1 cellular context compared by ENCODE assay signal in the genomic region with DNA sequence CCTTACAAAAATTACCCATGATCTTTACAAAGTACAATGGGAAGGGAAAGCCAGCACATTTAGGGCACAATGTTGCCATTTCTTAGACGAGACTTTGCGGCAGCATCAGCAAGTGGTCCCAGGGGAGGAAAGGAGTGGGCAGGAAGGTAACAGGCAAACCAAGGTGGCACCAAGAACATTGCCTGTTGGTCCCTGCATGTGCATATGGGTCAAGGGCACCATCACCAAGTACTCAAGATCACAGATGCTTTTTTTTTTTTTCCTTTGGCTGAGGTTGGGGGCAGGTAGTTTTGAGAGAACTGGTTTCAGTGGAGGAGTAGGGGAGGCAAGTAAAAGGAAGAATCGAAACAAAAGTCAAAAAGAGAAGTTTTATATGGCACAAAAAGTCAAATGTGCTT.
TF ChIP-seq lines count a peak whose summit lies in the region.

No MANE protein-coding gene starts in this region.

TF ChIP-seq in GM12878, 131 proteins besides CTCF, POLR2A, EP300 and RAD21 (continued from another document and continues in another):
- TF ChIP-seq SUPT20H (IDR thresholded peaks at IDR 0.05; ENCODE audit: borderline replicate concordance, control insufficient read depth, low read depth, low read length) = no peak
- peak; percentile 60 to 70 for TF ChIP-seq IKZF2 (IDR thresholded peaks at IDR 0.05)
- TF ChIP-seq, protein P1, sequence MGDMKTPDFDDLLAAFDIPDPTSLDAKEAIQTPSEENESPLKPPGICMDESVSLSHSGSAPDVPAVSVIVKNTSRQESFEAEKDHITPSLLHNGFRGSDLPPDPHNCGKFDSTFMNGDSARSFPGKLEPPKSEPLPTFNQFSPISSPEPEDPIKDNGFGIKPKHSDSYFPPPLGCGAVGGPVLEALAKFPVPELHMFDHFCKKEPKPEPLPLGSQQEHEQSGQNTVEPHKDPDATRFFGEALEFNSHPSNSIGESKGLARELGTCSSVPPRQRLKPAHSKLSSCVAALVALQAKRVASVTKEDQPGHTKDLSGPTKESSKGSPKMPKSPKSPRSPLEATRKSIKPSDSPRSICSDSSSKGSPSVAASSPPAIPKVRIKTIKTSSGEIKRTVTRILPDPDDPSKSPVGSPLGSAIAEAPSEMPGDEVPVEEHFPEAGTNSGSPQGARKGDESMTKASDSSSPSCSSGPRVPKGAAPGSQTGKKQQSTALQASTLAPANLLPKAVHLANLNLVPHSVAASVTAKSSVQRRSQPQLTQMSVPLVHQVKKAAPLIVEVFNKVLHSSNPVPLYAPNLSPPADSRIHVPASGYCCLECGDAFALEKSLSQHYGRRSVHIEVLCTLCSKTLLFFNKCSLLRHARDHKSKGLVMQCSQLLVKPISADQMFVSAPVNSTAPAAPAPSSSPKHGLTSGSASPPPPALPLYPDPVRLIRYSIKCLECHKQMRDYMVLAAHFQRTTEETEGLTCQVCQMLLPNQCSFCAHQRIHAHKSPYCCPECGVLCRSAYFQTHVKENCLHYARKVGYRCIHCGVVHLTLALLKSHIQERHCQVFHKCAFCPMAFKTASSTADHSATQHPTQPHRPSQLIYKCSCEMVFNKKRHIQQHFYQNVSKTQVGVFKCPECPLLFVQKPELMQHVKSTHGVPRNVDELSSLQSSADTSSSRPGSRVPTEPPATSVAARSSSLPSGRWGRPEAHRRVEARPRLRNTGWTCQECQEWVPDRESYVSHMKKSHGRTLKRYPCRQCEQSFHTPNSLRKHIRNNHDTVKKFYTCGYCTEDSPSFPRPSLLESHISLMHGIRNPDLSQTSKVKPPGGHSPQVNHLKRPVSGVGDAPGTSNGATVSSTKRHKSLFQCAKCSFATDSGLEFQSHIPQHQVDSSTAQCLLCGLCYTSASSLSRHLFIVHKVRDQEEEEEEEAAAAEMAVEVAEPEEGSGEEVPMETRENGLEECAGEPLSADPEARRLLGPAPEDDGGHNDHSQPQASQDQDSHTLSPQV (IDR thresholded peaks at IDR 0.05) = no peak
- no peak for TF ChIP-seq SP1 (IDR thresholded peaks at IDR 0.05; ENCODE audit: low read depth, low read length)
- peak; percentile 29; the same call in 1 of the 2 replicates for TF ChIP-seq MTA3 (IDR thresholded peaks at IDR 0.05; ENCODE audit: borderline replicate concordance, low read length)
- TF ChIP-seq ATF7 (IDR thresholded peaks at IDR 0.05; ENCODE audit: low read depth) = no peak; the same call in 1 of the 2 replicates
- no peak for TF ChIP-seq EZH2 (IDR thresholded peaks at IDR 0.05; ENCODE audit: borderline replicate concordance, control insufficient read depth, low read depth, low read length)
- no peak for TF ChIP-seq NFXL1 (IDR thresholded peaks at IDR 0.05; ENCODE audit: borderline replicate concordance)
- no peak for TF ChIP-seq TCF3 (IDR thresholded peaks at IDR 0.05; ENCODE audit: borderline replicate concordance, insufficient read depth, low read depth, low read length)
- 0 out of 2 replicates have a peak, but pooled peaks have one; percentile 23 for TF ChIP-seq RCOR1 (conservative IDR thresholded peaks at IDR 0.05; ENCODE audit: low read depth, low read length)
- TF ChIP-seq RFX5 (IDR thresholded peaks at IDR 0.05; ENCODE audit: low read depth, low read length) = no peak
- TF ChIP-seq, protein P2, sequence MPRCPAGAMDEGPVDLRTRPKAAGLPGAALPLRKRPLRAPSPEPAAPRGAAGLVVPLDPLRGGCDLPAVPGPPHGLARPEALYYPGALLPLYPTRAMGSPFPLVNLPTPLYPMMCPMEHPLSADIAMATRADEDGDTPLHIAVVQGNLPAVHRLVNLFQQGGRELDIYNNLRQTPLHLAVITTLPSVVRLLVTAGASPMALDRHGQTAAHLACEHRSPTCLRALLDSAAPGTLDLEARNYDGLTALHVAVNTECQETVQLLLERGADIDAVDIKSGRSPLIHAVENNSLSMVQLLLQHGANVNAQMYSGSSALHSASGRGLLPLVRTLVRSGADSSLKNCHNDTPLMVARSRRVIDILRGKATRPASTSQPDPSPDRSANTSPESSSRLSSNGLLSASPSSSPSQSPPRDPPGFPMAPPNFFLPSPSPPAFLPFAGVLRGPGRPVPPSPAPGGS (IDR thresholded peaks at IDR 0.05; ENCODE audit: borderline replicate concordance, insufficient read depth, low read depth, low read length, poor library complexity, severe bottlenecking) = peak; percentile 20
- no peak for TF ChIP-seq MYB (IDR thresholded peaks at IDR 0.05; ENCODE audit: borderline replicate concordance, low read depth, low read length)
- TF ChIP-seq, protein P3, sequence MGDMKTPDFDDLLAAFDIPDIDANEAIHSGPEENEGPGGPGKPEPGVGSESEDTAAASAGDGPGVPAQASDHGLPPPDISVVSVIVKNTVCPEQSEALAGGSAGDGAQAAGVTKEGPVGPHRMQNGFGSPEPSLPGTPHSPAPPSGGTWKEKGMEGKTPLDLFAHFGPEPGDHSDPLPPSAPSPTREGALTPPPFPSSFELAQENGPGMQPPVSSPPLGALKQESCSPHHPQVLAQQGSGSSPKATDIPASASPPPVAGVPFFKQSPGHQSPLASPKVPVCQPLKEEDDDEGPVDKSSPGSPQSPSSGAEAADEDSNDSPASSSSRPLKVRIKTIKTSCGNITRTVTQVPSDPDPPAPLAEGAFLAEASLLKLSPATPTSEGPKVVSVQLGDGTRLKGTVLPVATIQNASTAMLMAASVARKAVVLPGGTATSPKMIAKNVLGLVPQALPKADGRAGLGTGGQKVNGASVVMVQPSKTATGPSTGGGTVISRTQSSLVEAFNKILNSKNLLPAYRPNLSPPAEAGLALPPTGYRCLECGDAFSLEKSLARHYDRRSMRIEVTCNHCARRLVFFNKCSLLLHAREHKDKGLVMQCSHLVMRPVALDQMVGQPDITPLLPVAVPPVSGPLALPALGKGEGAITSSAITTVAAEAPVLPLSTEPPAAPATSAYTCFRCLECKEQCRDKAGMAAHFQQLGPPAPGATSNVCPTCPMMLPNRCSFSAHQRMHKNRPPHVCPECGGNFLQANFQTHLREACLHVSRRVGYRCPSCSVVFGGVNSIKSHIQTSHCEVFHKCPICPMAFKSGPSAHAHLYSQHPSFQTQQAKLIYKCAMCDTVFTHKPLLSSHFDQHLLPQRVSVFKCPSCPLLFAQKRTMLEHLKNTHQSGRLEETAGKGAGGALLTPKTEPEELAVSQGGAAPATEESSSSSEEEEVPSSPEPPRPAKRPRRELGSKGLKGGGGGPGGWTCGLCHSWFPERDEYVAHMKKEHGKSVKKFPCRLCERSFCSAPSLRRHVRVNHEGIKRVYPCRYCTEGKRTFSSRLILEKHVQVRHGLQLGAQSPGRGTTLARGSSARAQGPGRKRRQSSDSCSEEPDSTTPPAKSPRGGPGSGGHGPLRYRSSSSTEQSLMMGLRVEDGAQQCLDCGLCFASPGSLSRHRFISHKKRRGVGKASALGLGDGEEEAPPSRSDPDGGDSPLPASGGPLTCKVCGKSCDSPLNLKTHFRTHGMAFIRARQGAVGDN (IDR thresholded peaks at IDR 0.05) = peak; percentile 61; the same call in 1 of the 2 replicates
- TF ChIP-seq SREBF2 (IDR thresholded peaks at IDR 0.05; ENCODE audit: low read length) = no peak
- TF ChIP-seq, protein P4, sequence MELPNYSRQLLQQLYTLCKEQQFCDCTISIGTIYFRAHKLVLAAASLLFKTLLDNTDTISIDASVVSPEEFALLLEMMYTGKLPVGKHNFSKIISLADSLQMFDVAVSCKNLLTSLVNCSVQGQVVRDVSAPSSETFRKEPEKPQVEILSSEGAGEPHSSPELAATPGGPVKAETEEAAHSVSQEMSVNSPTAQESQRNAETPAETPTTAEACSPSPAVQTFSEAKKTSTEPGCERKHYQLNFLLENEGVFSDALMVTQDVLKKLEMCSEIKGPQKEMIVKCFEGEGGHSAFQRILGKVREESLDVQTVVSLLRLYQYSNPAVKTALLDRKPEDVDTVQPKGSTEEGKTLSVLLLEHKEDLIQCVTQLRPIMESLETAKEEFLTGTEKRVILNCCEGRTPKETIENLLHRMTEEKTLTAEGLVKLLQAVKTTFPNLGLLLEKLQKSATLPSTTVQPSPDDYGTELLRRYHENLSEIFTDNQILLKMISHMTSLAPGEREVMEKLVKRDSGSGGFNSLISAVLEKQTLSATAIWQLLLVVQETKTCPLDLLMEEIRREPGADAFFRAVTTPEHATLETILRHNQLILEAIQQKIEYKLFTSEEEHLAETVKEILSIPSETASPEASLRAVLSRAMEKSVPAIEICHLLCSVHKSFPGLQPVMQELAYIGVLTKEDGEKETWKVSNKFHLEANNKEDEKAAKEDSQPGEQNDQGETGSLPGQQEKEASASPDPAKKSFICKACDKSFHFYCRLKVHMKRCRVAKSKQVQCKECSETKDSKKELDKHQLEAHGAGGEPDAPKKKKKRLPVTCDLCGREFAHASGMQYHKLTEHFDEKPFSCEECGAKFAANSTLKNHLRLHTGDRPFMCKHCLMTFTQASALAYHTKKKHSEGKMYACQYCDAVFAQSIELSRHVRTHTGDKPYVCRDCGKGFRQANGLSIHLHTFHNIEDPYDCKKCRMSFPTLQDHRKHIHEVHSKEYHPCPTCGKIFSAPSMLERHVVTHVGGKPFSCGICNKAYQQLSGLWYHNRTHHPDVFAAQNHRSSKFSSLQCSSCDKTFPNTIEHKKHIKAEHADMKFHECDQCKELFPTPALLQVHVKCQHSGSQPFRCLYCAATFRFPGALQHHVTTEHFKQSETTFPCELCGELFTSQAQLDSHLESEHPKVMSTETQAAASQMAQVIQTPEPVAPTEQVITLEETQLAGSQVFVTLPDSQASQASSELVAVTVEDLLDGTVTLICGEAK (IDR thresholded peaks at IDR 0.05; ENCODE audit: borderline replicate concordance) = no peak
- TF ChIP-seq ZNF622 (IDR thresholded peaks at IDR 0.05) = no peak
- TF ChIP-seq, protein P5, sequence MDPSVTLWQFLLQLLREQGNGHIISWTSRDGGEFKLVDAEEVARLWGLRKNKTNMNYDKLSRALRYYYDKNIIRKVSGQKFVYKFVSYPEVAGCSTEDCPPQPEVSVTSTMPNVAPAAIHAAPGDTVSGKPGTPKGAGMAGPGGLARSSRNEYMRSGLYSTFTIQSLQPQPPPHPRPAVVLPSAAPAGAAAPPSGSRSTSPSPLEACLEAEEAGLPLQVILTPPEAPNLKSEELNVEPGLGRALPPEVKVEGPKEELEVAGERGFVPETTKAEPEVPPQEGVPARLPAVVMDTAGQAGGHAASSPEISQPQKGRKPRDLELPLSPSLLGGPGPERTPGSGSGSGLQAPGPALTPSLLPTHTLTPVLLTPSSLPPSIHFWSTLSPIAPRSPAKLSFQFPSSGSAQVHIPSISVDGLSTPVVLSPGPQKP (IDR thresholded peaks at IDR 0.05; ENCODE audit: low read depth, low read length) = no peak
- no peak for TF ChIP-seq NRF1 (conservative IDR thresholded peaks at IDR 0.05; ENCODE audit: low read depth, low read length)
- no peak for TF ChIP-seq RAD51 (IDR thresholded peaks at IDR 0.05)
- TF ChIP-seq HDGF (IDR thresholded peaks at IDR 0.05) = 0 out of 2 replicates have a peak, but pooled peaks have one; percentile 58
- peak; percentile 52; the same call in 1 of the 2 replicates for TF ChIP-seq MTA2 (IDR thresholded peaks at IDR 0.05; ENCODE audit: low read depth)
- TF ChIP-seq DPF2 (IDR thresholded peaks at IDR 0.05) = no peak
- no peak for TF ChIP-seq ZNF217 (IDR thresholded peaks at IDR 0.05)
- TF ChIP-seq NR2C2 (IDR thresholded peaks at IDR 0.05; ENCODE audit: borderline replicate concordance, control insufficient read depth, insufficient read length, low read depth) = no peak
- TF ChIP-seq, protein P6, sequence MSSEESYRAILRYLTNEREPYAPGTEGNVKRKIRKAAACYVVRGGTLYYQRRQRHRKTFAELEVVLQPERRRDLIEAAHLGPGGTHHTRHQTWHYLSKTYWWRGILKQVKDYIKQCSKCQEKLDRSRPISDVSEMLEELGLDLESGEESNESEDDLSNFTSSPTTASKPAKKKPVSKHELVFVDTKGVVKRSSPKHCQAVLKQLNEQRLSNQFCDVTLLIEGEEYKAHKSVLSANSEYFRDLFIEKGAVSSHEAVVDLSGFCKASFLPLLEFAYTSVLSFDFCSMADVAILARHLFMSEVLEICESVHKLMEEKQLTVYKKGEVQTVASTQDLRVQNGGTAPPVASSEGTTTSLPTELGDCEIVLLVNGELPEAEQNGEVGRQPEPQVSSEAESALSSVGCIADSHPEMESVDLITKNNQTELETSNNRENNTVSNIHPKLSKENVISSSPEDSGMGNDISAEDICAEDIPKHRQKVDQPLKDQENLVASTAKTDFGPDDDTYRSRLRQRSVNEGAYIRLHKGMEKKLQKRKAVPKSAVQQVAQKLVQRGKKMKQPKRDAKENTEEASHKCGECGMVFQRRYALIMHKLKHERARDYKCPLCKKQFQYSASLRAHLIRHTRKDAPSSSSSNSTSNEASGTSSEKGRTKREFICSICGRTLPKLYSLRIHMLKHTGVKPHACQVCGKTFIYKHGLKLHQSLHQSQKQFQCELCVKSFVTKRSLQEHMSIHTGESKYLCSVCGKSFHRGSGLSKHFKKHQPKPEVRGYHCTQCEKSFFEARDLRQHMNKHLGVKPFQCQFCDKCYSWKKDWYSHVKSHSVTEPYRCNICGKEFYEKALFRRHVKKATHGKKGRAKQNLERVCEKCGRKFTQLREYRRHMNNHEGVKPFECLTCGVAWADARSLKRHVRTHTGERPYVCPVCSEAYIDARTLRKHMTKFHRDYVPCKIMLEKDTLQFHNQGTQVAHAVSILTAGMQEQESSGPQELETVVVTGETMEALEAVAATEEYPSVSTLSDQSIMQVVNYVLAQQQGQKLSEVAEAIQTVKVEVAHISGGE (CRISPR knock-in tag; IDR thresholded peaks at IDR 0.05) = no peak
- 0 out of 2 replicates have a peak, but pooled peaks have one; percentile 28 for TF ChIP-seq TAF1 (IDR thresholded peaks at IDR 0.05; ENCODE audit: borderline replicate concordance, low read depth, low read length)
- TF ChIP-seq KDM1A (IDR thresholded peaks at IDR 0.05; ENCODE audit: borderline replicate concordance) = no peak
- TF ChIP-seq, protein P7, sequence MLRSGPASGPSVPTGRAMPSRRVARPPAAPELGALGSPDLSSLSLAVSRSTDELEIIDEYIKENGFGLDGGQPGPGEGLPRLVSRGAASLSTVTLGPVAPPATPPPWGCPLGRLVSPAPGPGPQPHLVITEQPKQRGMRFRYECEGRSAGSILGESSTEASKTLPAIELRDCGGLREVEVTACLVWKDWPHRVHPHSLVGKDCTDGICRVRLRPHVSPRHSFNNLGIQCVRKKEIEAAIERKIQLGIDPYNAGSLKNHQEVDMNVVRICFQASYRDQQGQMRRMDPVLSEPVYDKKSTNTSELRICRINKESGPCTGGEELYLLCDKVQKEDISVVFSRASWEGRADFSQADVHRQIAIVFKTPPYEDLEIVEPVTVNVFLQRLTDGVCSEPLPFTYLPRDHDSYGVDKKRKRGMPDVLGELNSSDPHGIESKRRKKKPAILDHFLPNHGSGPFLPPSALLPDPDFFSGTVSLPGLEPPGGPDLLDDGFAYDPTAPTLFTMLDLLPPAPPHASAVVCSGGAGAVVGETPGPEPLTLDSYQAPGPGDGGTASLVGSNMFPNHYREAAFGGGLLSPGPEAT (IDR thresholded peaks at IDR 0.05; ENCODE audit: low read depth) = peak; percentile 32; the same call in 1 of the 2 replicates
- TF ChIP-seq, protein P8, sequence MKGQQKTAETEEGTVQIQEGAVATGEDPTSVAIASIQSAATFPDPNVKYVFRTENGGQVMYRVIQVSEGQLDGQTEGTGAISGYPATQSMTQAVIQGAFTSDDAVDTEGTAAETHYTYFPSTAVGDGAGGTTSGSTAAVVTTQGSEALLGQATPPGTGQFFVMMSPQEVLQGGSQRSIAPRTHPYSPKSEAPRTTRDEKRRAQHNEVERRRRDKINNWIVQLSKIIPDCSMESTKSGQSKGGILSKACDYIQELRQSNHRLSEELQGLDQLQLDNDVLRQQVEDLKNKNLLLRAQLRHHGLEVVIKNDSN (IDR thresholded peaks at IDR 0.05; ENCODE audit: borderline replicate concordance, extremely low read length, insufficient read depth, low read depth, low read length) = no peak
- 0 out of 2 replicates have a peak, but pooled peaks have one; percentile 56 for TF ChIP-seq IRF4 (IDR thresholded peaks at IDR 0.05; ENCODE audit: low read depth, low read length)
- no peak for TF ChIP-seq STAT1 (conservative IDR thresholded peaks at IDR 0.05)
- TF ChIP-seq BCL11A (IDR thresholded peaks at IDR 0.05; ENCODE audit: low read depth, low read length) = peak; percentile 42; the same call in 1 of the 2 replicates
- no peak for TF ChIP-seq BACH1 (IDR thresholded peaks at IDR 0.05; ENCODE audit: borderline replicate concordance)
- TF ChIP-seq FOS (IDR thresholded peaks at IDR 0.05; ENCODE audit: borderline replicate concordance, extremely low read depth, insufficient read length) = no peak
- TF ChIP-seq YBX1 (IDR thresholded peaks at IDR 0.05) = no peak
